Comparison of ENCODE assay signal across 1 cellular context in genomic region chr5:55903121-55903701, GRCh38.
TF ChIP-seq lines count a peak whose summit lies in the region.

No MANE protein-coding gene starts in this region.

TF ChIP-seq in K562, 482 proteins besides CTCF, POLR2A, EP300 and RAD21 (continued from another document):
- no peak for TF ChIP-seq E2F4 (CRISPR knock-in tag; IDR thresholded peaks at IDR 0.05; ENCODE audit: low read depth)
- TF ChIP-seq NR4A1 (CRISPR knock-in tag; IDR thresholded peaks at IDR 0.05): no peak
- no peak for TF ChIP-seq NR4A1 (tag; IDR thresholded peaks at IDR 0.05)
- no peak for TF ChIP-seq OTX1 (CRISPR knock-in tag; IDR thresholded peaks at IDR 0.05)
